1 cellular context compared by ENCODE assay signal in genomic region chr3:167735233-167736107, GRCh38.
TF ChIP-seq lines count a peak whose summit lies in the region.

A gene with protein sequence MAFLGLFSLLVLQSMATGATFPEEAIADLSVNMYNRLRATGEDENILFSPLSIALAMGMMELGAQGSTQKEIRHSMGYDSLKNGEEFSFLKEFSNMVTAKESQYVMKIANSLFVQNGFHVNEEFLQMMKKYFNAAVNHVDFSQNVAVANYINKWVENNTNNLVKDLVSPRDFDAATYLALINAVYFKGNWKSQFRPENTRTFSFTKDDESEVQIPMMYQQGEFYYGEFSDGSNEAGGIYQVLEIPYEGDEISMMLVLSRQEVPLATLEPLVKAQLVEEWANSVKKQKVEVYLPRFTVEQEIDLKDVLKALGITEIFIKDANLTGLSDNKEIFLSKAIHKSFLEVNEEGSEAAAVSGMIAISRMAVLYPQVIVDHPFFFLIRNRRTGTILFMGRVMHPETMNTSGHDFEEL (plus strand): TSS chr3:167735721. CDS start chr3:167789129, 53,408 bp downstream.

TF ChIP-seq in K562, 482 proteins besides CTCF, POLR2A, EP300 and RAD21 (continued from another document and continues in another):
- TF ChIP-seq, protein P1, sequence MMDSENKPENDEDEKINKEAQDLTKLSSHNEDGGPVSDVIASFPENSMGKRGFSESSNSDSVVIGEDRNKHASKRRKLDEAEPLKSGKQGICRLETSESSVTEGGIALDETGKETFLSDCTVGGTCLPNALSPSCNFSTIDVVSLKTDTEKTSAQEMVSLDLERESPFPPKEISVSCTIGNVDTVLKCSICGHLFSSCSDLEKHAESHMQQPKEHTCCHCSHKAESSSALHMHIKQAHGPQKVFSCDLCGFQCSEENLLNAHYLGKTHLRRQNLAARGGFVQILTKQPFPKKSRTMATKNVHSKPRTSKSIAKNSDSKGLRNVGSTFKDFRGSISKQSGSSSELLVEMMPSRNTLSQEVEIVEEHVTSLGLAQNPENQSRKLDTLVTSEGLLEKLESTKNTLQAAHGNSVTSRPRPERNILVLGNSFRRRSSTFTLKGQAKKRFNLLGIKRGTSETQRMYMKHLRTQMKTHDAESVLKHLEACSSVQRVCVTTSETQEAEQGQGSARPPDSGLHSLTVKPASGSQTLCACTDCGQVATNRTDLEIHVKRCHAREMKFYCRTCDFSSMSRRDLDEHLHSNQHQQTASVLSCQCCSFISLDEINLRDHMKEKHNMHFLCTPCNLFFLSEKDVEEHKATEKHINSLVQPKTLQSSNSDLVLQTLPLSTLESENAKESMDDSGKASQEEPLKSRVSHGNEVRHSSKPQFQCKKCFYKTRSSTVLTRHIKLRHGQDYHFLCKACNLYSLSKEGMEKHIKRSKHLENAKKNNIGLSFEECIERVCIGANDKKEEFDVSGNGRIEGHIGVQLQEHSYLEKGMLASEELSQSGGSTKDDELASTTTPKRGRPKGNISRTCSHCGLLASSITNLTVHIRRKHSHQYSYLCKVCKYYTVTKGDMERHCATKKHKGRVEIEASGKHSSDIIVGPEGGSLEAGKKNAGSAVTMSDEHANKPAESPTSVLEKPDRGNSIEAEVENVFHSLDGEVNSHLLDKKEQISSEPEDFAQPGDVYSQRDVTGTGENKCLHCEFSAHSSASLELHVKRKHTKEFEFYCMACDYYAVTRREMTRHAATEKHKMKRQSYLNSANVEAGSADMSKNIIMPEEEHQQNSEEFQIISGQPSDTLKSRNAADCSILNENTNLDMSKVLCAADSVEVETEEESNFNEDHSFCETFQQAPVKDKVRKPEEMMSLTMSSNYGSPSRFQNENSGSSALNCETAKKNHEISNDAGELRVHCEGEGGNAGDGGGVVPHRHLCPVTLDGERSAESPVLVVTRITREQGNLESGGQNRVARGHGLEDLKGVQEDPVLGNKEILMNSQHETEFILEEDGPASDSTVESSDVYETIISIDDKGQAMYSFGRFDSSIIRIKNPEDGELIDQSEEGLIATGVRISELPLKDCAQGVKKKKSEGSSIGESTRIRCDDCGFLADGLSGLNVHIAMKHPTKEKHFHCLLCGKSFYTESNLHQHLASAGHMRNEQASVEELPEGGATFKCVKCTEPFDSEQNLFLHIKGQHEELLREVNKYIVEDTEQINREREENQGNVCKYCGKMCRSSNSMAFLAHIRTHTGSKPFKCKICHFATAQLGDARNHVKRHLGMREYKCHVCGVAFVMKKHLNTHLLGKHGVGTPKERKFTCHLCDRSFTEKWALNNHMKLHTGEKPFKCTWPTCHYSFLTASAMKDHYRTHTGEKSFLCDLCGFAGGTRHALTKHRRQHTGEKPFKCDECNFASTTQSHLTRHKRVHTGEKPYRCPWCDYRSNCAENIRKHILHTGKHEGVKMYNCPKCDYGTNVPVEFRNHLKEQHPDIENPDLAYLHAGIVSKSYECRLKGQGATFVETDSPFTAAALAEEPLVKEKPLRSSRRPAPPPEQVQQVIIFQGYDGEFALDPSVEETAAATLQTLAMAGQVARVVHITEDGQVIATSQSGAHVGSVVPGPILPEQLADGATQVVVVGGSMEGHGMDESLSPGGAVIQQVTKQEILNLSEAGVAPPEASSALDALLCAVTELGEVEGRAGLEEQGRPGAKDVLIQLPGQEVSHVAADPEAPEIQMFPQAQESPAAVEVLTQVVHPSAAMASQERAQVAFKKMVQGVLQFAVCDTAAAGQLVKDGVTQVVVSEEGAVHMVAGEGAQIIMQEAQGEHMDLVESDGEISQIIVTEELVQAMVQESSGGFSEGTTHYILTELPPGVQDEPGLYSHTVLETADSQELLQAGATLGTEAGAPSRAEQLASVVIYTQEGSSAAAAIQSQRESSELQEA (IDR thresholded peaks at IDR 0.05; ENCODE audit: low read depth) = no peak
- no peak for TF ChIP-seq HNRNPH1 (optimal IDR thresholded peaks at IDR 0.05; ENCODE audit: low read depth, low read length)
- TF ChIP-seq PPARD (CRISPR knock-in tag; IDR thresholded peaks at IDR 0.05) = no peak
- no peak for TF ChIP-seq MNT (conservative IDR thresholded peaks at IDR 0.05)
- no peak for TF ChIP-seq GATA2 (CRISPR knock-in tag; IDR thresholded peaks at IDR 0.05)
- TF ChIP-seq SAFB (IDR thresholded peaks at IDR 0.05; ENCODE audit: borderline replicate concordance, low read depth, low read length) = no peak
- no peak for TF ChIP-seq DIDO1 (tag; IDR thresholded peaks at IDR 0.05; ENCODE audit: low read depth)
- TF ChIP-seq LEF1 (IDR thresholded peaks at IDR 0.05) = peak; percentile 4; the same call in 1 of the 2 replicates
- TF ChIP-seq CHD7 (IDR thresholded peaks at IDR 0.05; ENCODE audit: low read depth, low read length) = no peak
- TF ChIP-seq ZNF699 (CRISPR knock-in tag; IDR thresholded peaks at IDR 0.05; ENCODE audit: insufficient replicate concordance) = no peak
- TF ChIP-seq CHCHD3 (CRISPR knock-in tag; IDR thresholded peaks at IDR 0.05) = no peak
- TF ChIP-seq ZNF644 (tag; IDR thresholded peaks at IDR 0.05; ENCODE audit: low read depth) = no peak; the same call in 1 of the 2 replicates
- no peak for TF ChIP-seq KAT7 (CRISPR knock-in tag; IDR thresholded peaks at IDR 0.05; ENCODE audit: borderline replicate concordance)
- TF ChIP-seq ZNF232 (CRISPR knock-in tag; IDR thresholded peaks at IDR 0.05) = no peak
- TF ChIP-seq ZFP91 (CRISPR knock-in tag; IDR thresholded peaks at IDR 0.05) = no peak
- TF ChIP-seq RBFOX2 (IDR thresholded peaks at IDR 0.05; ENCODE audit: low read depth, low read length) = 0 out of 2 replicates have a peak, but pooled peaks have one; percentile 6
- TF ChIP-seq DDX20 (tag; IDR thresholded peaks at IDR 0.05; ENCODE audit: low read depth) = no peak
- TF ChIP-seq ZNF561 (CRISPR knock-in tag; conservative IDR thresholded peaks at IDR 0.05) = no peak
- no peak for TF ChIP-seq ZFP36 (IDR thresholded peaks at IDR 0.05; ENCODE audit: low read depth, low read length, partially characterized antibody)
- TF ChIP-seq SETDB1 (IDR thresholded peaks at IDR 0.05; ENCODE audit: low read length) = no peak
- no peak for TF ChIP-seq ESRRA (IDR thresholded peaks at IDR 0.05; ENCODE audit: borderline replicate concordance, low read depth)
- TF ChIP-seq, protein P2, sequence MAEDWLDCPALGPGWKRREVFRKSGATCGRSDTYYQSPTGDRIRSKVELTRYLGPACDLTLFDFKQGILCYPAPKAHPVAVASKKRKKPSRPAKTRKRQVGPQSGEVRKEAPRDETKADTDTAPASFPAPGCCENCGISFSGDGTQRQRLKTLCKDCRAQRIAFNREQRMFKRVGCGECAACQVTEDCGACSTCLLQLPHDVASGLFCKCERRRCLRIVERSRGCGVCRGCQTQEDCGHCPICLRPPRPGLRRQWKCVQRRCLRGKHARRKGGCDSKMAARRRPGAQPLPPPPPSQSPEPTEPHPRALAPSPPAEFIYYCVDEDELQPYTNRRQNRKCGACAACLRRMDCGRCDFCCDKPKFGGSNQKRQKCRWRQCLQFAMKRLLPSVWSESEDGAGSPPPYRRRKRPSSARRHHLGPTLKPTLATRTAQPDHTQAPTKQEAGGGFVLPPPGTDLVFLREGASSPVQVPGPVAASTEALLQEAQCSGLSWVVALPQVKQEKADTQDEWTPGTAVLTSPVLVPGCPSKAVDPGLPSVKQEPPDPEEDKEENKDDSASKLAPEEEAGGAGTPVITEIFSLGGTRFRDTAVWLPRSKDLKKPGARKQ (CRISPR knock-in tag; IDR thresholded peaks at IDR 0.05) = no peak
- TF ChIP-seq THAP12 (CRISPR knock-in tag; IDR thresholded peaks at IDR 0.05) = no peak
